15 cellular contexts compared by ENCODE assay signal in genomic region chr2:152278536-152278935, GRCh38. TPM values are rescaled to one million over a fixed set of nuclear protein-coding genes. Genes with fewer than 3 reads are reported as not detected.
DNase-seq lines count a peak whose midpoint lies in the region; ATAC-seq and TF ChIP-seq lines count a peak whose summit lies in the region.
"Had no signal": no experiment of that assay in that cellular context is flagged by ENCODE, and none has a peak within 500 bp of the region (broad histone marks: within the 10 kb centered on the region; RNA-seq: fewer than 3 reads in every experiment).

No MANE protein-coding gene starts in this region.

- H3K9me3 ChIP-seq in prostate gland, result no peaks in the 10 kb centered on the region

- peak overlapping the region in 2 of 3 experiments; percentile 4 to 7 for H3K27ac Mint-ChIP-seq in nephron
- H3K27ac Mint-ChIP-seq: CD4-positive, alpha-beta memory T cell had no signal

- TF ChIP-seq CTCF in nephron (IDR thresholded peaks at IDR 0.05; ENCODE audit: unreplicated experiment in 3 of 3) (no peak), prostate gland (IDR thresholded peaks at IDR 0.05) (no peak)

- H3K36me3 ChIP-seq in prostate gland, result no peaks in the 10 kb centered on the region
- H3K36me3 ChIP-seq: HAP-1 had no signal

- 84% methylated on average over 5 of the region's 5 CpGs for WGBS in prostate gland

- no peak for ATAC-seq in HG02981 (IDR thresholded peaks at IDR 0.05; ENCODE audit: unreplicated experiment)
- ATAC-seq: K562 had no signal

- H3K4me3 ChIP-seq in prostate gland, result no peak overlapping the region
- H3K4me3 ChIP-seq: BLaER1, GM23248, HAP-1, K562 had no signal

- intact Hi-C loops in prostate gland (cut with DNase I), result no loop called here

- no peak for TF ChIP-seq POLR2A in prostate gland (IDR thresholded peaks at IDR 0.05)

- peaks cover 5% of the 10 kb centered on the region for H3K4me1 Mint-ChIP-seq in nephron
- H3K4me1 Mint-ChIP-seq: CD14-positive monocyte; CD4-positive, alpha-beta memory T cell had no signal

- peaks cover 3% of the 10 kb centered on the region for H3K36me3 Mint-ChIP-seq in nephron (ENCODE audit: low read depth)
- H3K36me3 Mint-ChIP-seq: CD14-positive monocyte; CD4-positive, alpha-beta memory T cell had no signal

- H3K4me1 ChIP-seq in prostate gland (replicated peaks), result no peaks in the 10 kb centered on the region
- H3K4me1 ChIP-seq: BLaER1, HAP-1 had no signal

- H3K27me3 Mint-ChIP-seq in nephron (ENCODE audit: low read depth), result no peaks in the 10 kb centered on the region

- H3K27ac ChIP-seq in caudate nucleus (ENCODE audit: low read depth, low read length) (no peak overlapping the region), prostate gland (no peak overlapping the region)
- H3K27ac ChIP-seq: BLaER1, GM23248 had no signal

- H3K4me3 Mint-ChIP-seq in nephron, result no peak overlapping the region
- H3K4me3 Mint-ChIP-seq: CD14-positive monocyte; CD4-positive, alpha-beta memory T cell had no signal

- peaks cover 46% of the 10 kb centered on the region for H3K9me3 Mint-ChIP-seq in nephron

- no peaks in the 10 kb centered on the region for H3K27me3 ChIP-seq in prostate gland (replicated peaks; ENCODE audit: insufficient read depth)
- H3K27me3 ChIP-seq: BLaER1 had no signal

- DNase-seq in GM04504 (ENCODE audit: low read depth), result peak; percentile 10
- DNase-seq in glomerular visceral epithelial cell (ENCODE audit: extremely low spot score), result peak; percentile 42
- DNase-seq in caudate nucleus (lab: John Stamatoyannopoulos, UW), result no peak
- DNase-seq in prostate gland (ENCODE audit: low spot score), result no peak
- DNase-seq: CD4-positive, alpha-beta memory T cell; DND-41; EL; GM23248; IMR-90 had no signal

RNA-seq across cellular contexts. Expression of gene FMNL2, which starts 56.4 kb away (rescaled TPM):
- total RNA-seq in prostate gland, result 10 to 100 TPM in 1 of 2 donors, 1 to 10 TPM in 1; 9.8 to 19.4 TPM

Comparison
In these comparisons a context has a peak if more than half of its experiments do, and no peak if none do; other contexts are left out.
1. DNase-seq: peak in GM04504 (single experiment) and glomerular visceral epithelial cell (single experiment); none in caudate nucleus (0 of 61) and prostate gland (single experiment).